Comparison of ENCODE assay signal across 23 cellular contexts in the genomic region with DNA sequence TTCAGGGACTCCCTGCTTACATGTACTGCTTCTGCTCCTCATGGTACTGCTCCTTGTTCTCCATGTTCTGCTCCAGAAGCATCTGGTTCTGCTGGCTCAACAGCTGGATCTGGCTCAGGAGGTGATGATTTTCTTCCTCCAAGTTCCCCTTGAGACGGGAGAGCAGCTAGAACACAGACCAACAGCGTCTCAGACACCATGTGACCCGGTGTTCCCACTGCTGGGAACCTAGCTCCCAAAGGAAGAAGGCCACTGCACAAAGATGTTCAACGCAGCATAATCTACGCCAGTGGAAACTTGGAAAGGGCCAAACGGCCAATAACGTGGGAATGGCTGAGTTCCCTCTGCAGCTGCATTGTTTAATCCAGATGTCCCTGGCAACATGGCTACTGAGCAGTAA. TPM values are rescaled to one million over a fixed set of nuclear protein-coding genes. Genes with fewer than 3 reads are reported as not detected.
DNase-seq lines count a peak whose midpoint lies in the region; ATAC-seq and TF ChIP-seq lines count a peak whose summit lies in the region.
"Had no signal": no experiment of that assay in that cellular context is flagged by ENCODE, and none has a peak within 500 bp of the region (broad histone marks: within the 10 kb centered on the region; RNA-seq: fewer than 3 reads in every experiment).

No MANE protein-coding gene starts in this region.

- no peaks in the 10 kb centered on the region for H3K79me2 ChIP-seq in osteoblast (ENCODE audit: insufficient read depth, low read length)

- no peaks in the 10 kb centered on the region for H4K20me1 ChIP-seq in osteoblast (ENCODE audit: insufficient read depth, low read length)

- H3K36me3 Mint-ChIP-seq in activated T-cell treated with anti-CD3 and anti-CD28 coated beads, Interleukin-2, amount 50 U/mL, for 24 hours (ENCODE audit: low read depth): peaks cover 97% of the 10 kb centered on the region
- peaks cover 8% of the 10 kb centered on the region for H3K36me3 Mint-ChIP-seq in T-helper 17 cell (ENCODE audit: low read depth)

- intact Hi-C loops in heart left ventricle (cut with DNase I): no loop called here

- H3K4me3 Mint-ChIP-seq in activated T-cell treated with anti-CD3 and anti-CD28 coated beads, Interleukin-2, amount 50 U/mL, for 24 hours: no peak overlapping the region
- no peak overlapping the region for H3K4me3 Mint-ChIP-seq in T-helper 17 cell
- H3K4me3 Mint-ChIP-seq: HFFc6 had no signal

- WGBS in heart left ventricle, 4 donors: 52 to 61% (median 53%) methylated on average over 7 of the region's 7 CpGs

- TF ChIP-seq CTCF in heart left ventricle (IDR thresholded peaks at IDR 0.05) (no peak), osteoblast (IDR thresholded peaks at IDR 0.05; ENCODE audit: extremely low read depth, low read depth, low read length) (no peak)

- no peak for ATAC-seq in T-helper 17 cell
- ATAC-seq in heart left ventricle: peak; percentile 35 to 89 (median 80)
- ATAC-seq in GM21576 (IDR thresholded peaks at IDR 0.05; ENCODE audit: unreplicated experiment): no peak
- ATAC-seq: SK-N-SH treated with all-trans-retinoic acid at 6 μM for 48 hours had no signal

- no peaks in the 10 kb centered on the region for H3K27me3 Mint-ChIP-seq in activated T-cell treated with anti-CD3 and anti-CD28 coated beads, Interleukin-2, amount 50 U/mL, for 24 hours
- no peaks in the 10 kb centered on the region for H3K27me3 Mint-ChIP-seq in T-helper 17 cell

- no peak overlapping the region for H3K4me2 ChIP-seq in osteoblast (ENCODE audit: insufficient read depth, low read length)
- H3K4me2 ChIP-seq: KMS-11 had no signal

- no peak overlapping the region for H2AFZ ChIP-seq in osteoblast (ENCODE audit: low read length)

- H3K36me3 ChIP-seq in heart left ventricle (peaks cover 0 to 85% (median 5%) of the 10 kb centered on the region in 9 donors), osteoblast (ENCODE audit: insufficient read depth, low read length) (no peaks in the 10 kb centered on the region)
- H3K36me3 ChIP-seq: tibial artery had no signal

- no peaks in the 10 kb centered on the region for H3K9me3 Mint-ChIP-seq in activated T-cell treated with anti-CD3 and anti-CD28 coated beads, Interleukin-2, amount 50 U/mL, for 24 hours
- H3K9me3 Mint-ChIP-seq: HFFc6 had no signal

- no peak overlapping the region for H3K4me3 ChIP-seq in heart left ventricle
- H3K4me3 ChIP-seq in osteoblast (ENCODE audit: insufficient read depth, low read length): no peak overlapping the region
- H3K4me3 ChIP-seq: tibial artery had no signal

- peaks cover 22% of the 10 kb centered on the region for H3K4me1 Mint-ChIP-seq in activated T-cell treated with anti-CD3 and anti-CD28 coated beads, Interleukin-2, amount 50 U/mL, for 24 hours (ENCODE audit: low read depth)
- H3K4me1 Mint-ChIP-seq in T-helper 17 cell: peaks cover 12% of the 10 kb centered on the region

- H3K27me3 ChIP-seq in heart left ventricle (no peaks in the 10 kb centered on the region), osteoblast (ENCODE audit: insufficient read depth, low read length) (no peaks in the 10 kb centered on the region)

- H3K27ac ChIP-seq in heart left ventricle (peak overlapping the region in 1 of 12 donors; percentile 7), osteoblast (ENCODE audit: low read depth, low read length) (no peak overlapping the region)
- H3K27ac ChIP-seq: KMS-11, tibial artery had no signal

- H3K4me1 ChIP-seq in heart left ventricle (peaks cover 0 to 6% (median 0%) of the 10 kb centered on the region in 12 donors), osteoblast (ENCODE audit: insufficient read depth, low read length) (peaks cover 6% of the 10 kb centered on the region)

- no peak for DNase-seq in activated T-cell treated with anti-CD3 and anti-CD28 coated beads, Interleukin-2, amount 50 U/mL, for 24 hours
- DNase-seq in activated T-cell treated with anti-CD3 and anti-CD28 coated beads, Interleukin-2, amount 50 U/mL, for 48 hours: no peak
- DNase-seq in T-helper 17 cell (no peak), heart left ventricle (peak in 4 of 5 donors; percentile 25 to 62 (median 47)), osteoblast (ENCODE audit: insufficient read length, low spot score, missing footprints) (peak; percentile 65), Kasumi-1 (lab: John Stamatoyannopoulos, UW) (no peak), HK-2 (ENCODE audit: unreplicated experiment) (no peak)
- DNase-seq: activated gamma-delta T cell treated with Interleukin-2 at 50 U/mL for 16 hours; anterior cingulate cortex; Calu3; central memory CD4-positive, alpha-beta T cell; dermis blood vessel endothelial cell; HFFc6; MV-4-11; NCI-H1694 treated with DMSO at 0.1 percent for 48 hours; NCI-H526; small intestine; stimulated activated naive CD4-positive, alpha-beta T cell treated with Interleukin-2 at 50 U/mL for 16 hours; T1000; tibial artery had no signal

- no peaks in the 10 kb centered on the region for H3K9me3 ChIP-seq in T-helper 17 cell (ENCODE audit: control insufficient read depth, low read length, poor library complexity, severe bottlenecking)
- H3K9me3 ChIP-seq in heart left ventricle: no peaks in the 10 kb centered on the region
- H3K9me3 ChIP-seq in osteoblast (ENCODE audit: low read depth, low read length): no peaks in the 10 kb centered on the region
- H3K9me3 ChIP-seq: tibial artery had no signal

- no peak for TF ChIP-seq POLR2A in heart left ventricle (IDR thresholded peaks at IDR 0.05)

- H3K27ac Mint-ChIP-seq in activated T-cell treated with anti-CD3 and anti-CD28 coated beads, Interleukin-2, amount 50 U/mL, for 24 hours: peak overlapping the region; percentile 87
- peak overlapping the region; percentile 91 for H3K27ac Mint-ChIP-seq in T-helper 17 cell
- H3K27ac Mint-ChIP-seq: HFFc6 had no signal

RNA-seq across cellular contexts. Expression of gene GPR68, which starts 49.6 kb away (rescaled TPM):
- total RNA-seq in T-helper 17 cell: 10 to 100 TPM in 1 of 2 donors, 1 to 10 TPM in 1; 7.6 to 12.4 TPM
- 1 to 10 TPM in 2 of 9 donors, under 1 TPM in 6, not detected in 1; 0.31 to 2.6 (median 0.59) TPM for total RNA-seq in heart left ventricle
- 1 to 10 TPM in 1 of 2 donors, under 1 TPM in 1; 0.08 to 1.6 TPM for polyA plus RNA-seq in heart left ventricle
- total RNA-seq in osteoblast: 8.0 and 8.5 TPM in 2 replicates
- total RNA-seq: Calu3 had no signal

Comparison
In these comparisons a context has a peak if more than half of its experiments do, and no peak if none do; other contexts are left out.
1. DNase-seq: peak in heart left ventricle (4 of 5) and osteoblast (single experiment); none in activated T-cell treated with anti-CD3 and anti-CD28 coated beads, Interleukin-2, amount 50 U/mL, for 24 hours (single experiment), activated T-cell treated with anti-CD3 and anti-CD28 coated beads, Interleukin-2, amount 50 U/mL, for 48 hours (0 of 2), T-helper 17 cell (0 of 3), Kasumi-1 (0 of 2) and HK-2 (single experiment).
2. ATAC-seq: peak in heart left ventricle (4 of 4); none in T-helper 17 cell (single experiment) and GM21576 (single experiment).